ENCODE assay signal across 30 cellular contexts in genomic region chr6:47573109-47573508, GRCh38.
"Had no signal": no experiment of that assay in that cellular context is flagged by ENCODE, and none has a peak within 500 bp of the region (broad histone marks: within the 10 kb centered on the region; RNA-seq: fewer than 3 reads in every experiment).

No MANE protein-coding gene starts in this region.

- H3K27me3 ChIP-seq: ascending aorta, cardiac muscle cell had no signal

- FAIRE-seq: bronchial epithelial cell, TTC549 had no signal

- H3K27ac ChIP-seq: ascending aorta, cardiac muscle cell, VCaP had no signal

- DNase-seq: activated B cell treated with CpG ODN at 0.5 μM for 24 hours; activated CD4-positive, alpha-beta memory T cell treated with anti-CD3 and anti-CD28 coated beads for 36 hours; activated CD4-positive, alpha-beta T cell treated with anti-CD3 and anti-CD28 coated beads for 4 hours; activated CD4-positive, alpha-beta T cell treated with anti-CD3 and anti-CD28 coated beads, Interleukin-2, amount 10 ng/mL, durations not matched to agents 24 days and 14 days; activated CD4-positive, alpha-beta T cell treated with anti-CD3 and anti-CD28 coated beads, Interleukin-2, amount 50 U/mL, for 1 hour; activated CD4-positive, alpha-beta T cell treated with anti-CD3 and anti-CD28 coated beads, Interleukin-2, amount 50 U/mL, for 4 hours; activated CD4-positive, CD25-positive, alpha-beta regulatory T cell treated with anti-CD3 and anti-CD28 coated beads, Interleukin-2, amount 50 U/mL, for 72 hours; activated CD8-positive, alpha-beta memory T cell treated with anti-CD3 and anti-CD28 coated beads, Interleukin-2, amount 50 U/mL, for 4 hours; activated CD8-positive, alpha-beta T cell treated with anti-CD3 and anti-CD28 coated beads for 36 hours; activated effector memory CD4-positive, alpha-beta T cell treated with Interleukin-2 at 50 U/mL for 16 hours; activated gamma-delta T cell; activated naive CD4-positive, alpha-beta T cell treated with anti-CD3 and anti-CD28 coated beads, Interleukin-2, amount 10 ng/mL, durations not matched to agents 7 days and 5 days; activated naive CD4-positive, alpha-beta T cell treated with Interleukin-2 at 50 U/mL for 16 hours; activated naive CD8-positive, alpha-beta T cell treated with anti-CD3 and anti-CD28 coated beads, Interleukin-2, amount 10 ng/mL, durations not matched to agents 7 days and 5 days; activated naive CD8-positive, alpha-beta T cell treated with anti-CD3 and anti-CD28 coated beads, Interleukin-2, amount 50 U/mL, for 24 hours; activated T-cell treated with anti-CD3 and anti-CD28 coated beads for 4 hours; activated T-cell treated with anti-CD3 and anti-CD28 coated beads, Interleukin-2, amount 50 U/mL, for 24 hours; activated T-cell treated with anti-CD3 and anti-CD28 coated beads, Interleukin-2, amount 50 U/mL, for 48 hours; amygdala; anterior cingulate cortex; caudate nucleus; cerebellar nuclear complex; T-cell; T-helper 2 cell; T-helper 9 cell had no signal

- H3K9me3 ChIP-seq: ascending aorta had no signal

- H3K4me3 ChIP-seq: ascending aorta, cardiac muscle cell had no signal

- ATAC-seq: activated CD8-positive, alpha-beta T cell treated with anti-CD3 and anti-CD28 coated beads for 36 hours; activated naive CD8-positive, alpha-beta T cell treated with anti-CD3 and anti-CD28 coated beads, Interleukin-2, amount 50 U/mL, for 24 hours; T-cell had no signal

- H3K4me1 ChIP-seq: ascending aorta had no signal
